ENCODE assay signal across 8 cellular contexts in genomic region chr3:37997791-37998370, GRCh38. TPM values are rescaled to one million over a fixed set of nuclear protein-coding genes. Genes with fewer than 3 reads are reported as not detected.
A peak's percentile ranks its signal among the peaks of the same experiment; 100 is the strongest.
DNase-seq lines count a peak whose midpoint lies in the region; ATAC-seq and TF ChIP-seq lines count a peak whose summit lies in the region.

No MANE protein-coding gene starts in this region.

- H3K9ac ChIP-seq in mammary epithelial cell (ENCODE audit: insufficient read depth, low read length): no peak overlapping the region
- peak overlapping the region; percentile 71 for H3K9ac ChIP-seq in mucosa of stomach (ENCODE audit: low read length)
- no peak overlapping the region for H3K9ac ChIP-seq in PC-3 (ENCODE audit: low read length)

- CTCF ChIA-PET in activated CD4-positive, alpha-beta T cell treated with anti-CD3 and anti-CD28 coated beads, Interleukin-2, amount 10 ng/mL, durations not matched to agents 7 days and 5 days (lab: Charles Lee): interaction anchor here (0.6 to 1.4 kb wide), 8 partner anchors 10 to 962 kb away, joined by 3 to 10 read pairs (median 4); partner anchors contain the start of gene DLEC1
- CTCF ChIA-PET in mammary epithelial cell (lab: Charles Lee; ENCODE audit: low non-redundant PET): no interaction called here
- CTCF ChIA-PET in PC-3 (lab: Charles Lee): no interaction called here

- no peaks in the 10 kb centered on the region for H3K9me2 ChIP-seq in PC-3 (replicated peaks; ENCODE audit: low read length)

- H2AFZ ChIP-seq in mammary epithelial cell (ENCODE audit: low read depth, low read length) (peak overlapping the region; percentile 96), PC-3 (ENCODE audit: low read length) (no peak overlapping the region)

- dilution Hi-C loops in mammary epithelial cell (cut with HindIII; ENCODE audit: low sequenced_read_pairs): no loop called here

- no peak for ATAC-seq in PC-3

- H3K27me3 Mint-ChIP-seq in activated CD4-positive, alpha-beta T cell treated with anti-CD3 and anti-CD28 coated beads, Interleukin-2, amount 10 ng/mL, durations not matched to agents 7 days and 5 days: no peaks in the 10 kb centered on the region

- H3K27ac ChIP-seq in mammary epithelial cell (ENCODE audit: insufficient read depth, low read depth, low read length): no peak overlapping the region
- peak overlapping the region in 2 of 3 donors; percentile 82 to 89 for H3K27ac ChIP-seq in thyroid gland
- no peak overlapping the region for H3K27ac ChIP-seq in PC-3 (ENCODE audit: low read length)

- no peak for TF ChIP-seq CTCF in mammary epithelial cell (conservative IDR thresholded peaks at IDR 0.05 in 1 of 2, IDR thresholded peaks at IDR 0.05 in 1 of 2; ENCODE audit: extremely low read depth in 1 of 2, insufficient read depth in 1 of 2, low read depth in 1 of 2, low read length in 2 of 2)
- no peak for TF ChIP-seq CTCF in thyroid gland (IDR thresholded peaks at IDR 0.05)
- no peak for TF ChIP-seq CTCF in PC-3 (conservative IDR thresholded peaks at IDR 0.05; ENCODE audit: low read depth, low read length)

- no peak overlapping the region for H3K4me3 ChIP-seq in mammary epithelial cell (replicated peaks in 1 of 3; ENCODE audit: insufficient read depth in 1 of 3, low read depth in 2 of 3, low read length in 3 of 3)
- peak overlapping the region; percentile 17 for H3K4me3 ChIP-seq in mucosa of stomach (ENCODE audit: low read length)
- H3K4me3 ChIP-seq in thyroid gland (replicated peaks in 1 of 3): no peak overlapping the region
- H3K4me3 ChIP-seq in PC-3 (ENCODE audit: low read length): no peak overlapping the region

- no peaks in the 10 kb centered on the region for H3K79me2 ChIP-seq in mammary epithelial cell (ENCODE audit: insufficient read depth, low read length)
- no peaks in the 10 kb centered on the region for H3K79me2 ChIP-seq in PC-3 (ENCODE audit: low read length)

- peaks cover 61% of the 10 kb centered on the region for H3K4me1 Mint-ChIP-seq in activated CD4-positive, alpha-beta T cell treated with anti-CD3 and anti-CD28 coated beads, Interleukin-2, amount 10 ng/mL, durations not matched to agents 7 days and 5 days

- H3K4me1 ChIP-seq in mammary epithelial cell (ENCODE audit: insufficient read depth, low read length) (peaks cover 30% of the 10 kb centered on the region), mucosa of stomach (ENCODE audit: control insufficient read depth, insufficient read depth, low read length) (peaks cover 94% of the 10 kb centered on the region), thyroid gland (peaks cover 10 to 23% of the 10 kb centered on the region in 2 donors), PC-3 (ENCODE audit: insufficient read depth, low read length) (peaks cover 11% of the 10 kb centered on the region)

- no peaks in the 10 kb centered on the region for H4K20me1 ChIP-seq in mammary epithelial cell (ENCODE audit: insufficient read depth, low read length)
- no peaks in the 10 kb centered on the region for H4K20me1 ChIP-seq in PC-3 (ENCODE audit: low read length)

- no peaks in the 10 kb centered on the region for H3F3A ChIP-seq in PC-3 (ENCODE audit: low read length, unreplicated experiment)

- H3K27me3 ChIP-seq in mammary epithelial cell (ENCODE audit: insufficient read depth, low read length) (no peaks in the 10 kb centered on the region), mucosa of stomach (ENCODE audit: control insufficient read depth, insufficient read depth, low read length) (no peaks in the 10 kb centered on the region), thyroid gland (no peaks in the 10 kb centered on the region), PC-3 (ENCODE audit: low read length) (no peaks in the 10 kb centered on the region)

- H3K36me3 ChIP-seq in mammary epithelial cell (ENCODE audit: insufficient read depth, low read length) (no peaks in the 10 kb centered on the region), mucosa of stomach (ENCODE audit: control insufficient read depth, insufficient read depth, low read length) (peaks cover 51% of the 10 kb centered on the region), thyroid gland (peaks cover 0 to 8% of the 10 kb centered on the region in 2 donors), PC-3 (ENCODE audit: low read depth, low read length) (no peaks in the 10 kb centered on the region)

- 72% methylated on average over 4 of the region's 6 CpGs for WGBS in mammary epithelial cell (ENCODE audit: low coverage, missing lambda C conversion rate)
- WGBS in thyroid gland, 2 donors: 95 to 100% methylated on average over 2 to 5 of the region's 6 CpGs

- intact Hi-C loops in mammary epithelial cell (cut with micrococcal nuclease): no loop called here
- intact Hi-C loops in thyroid gland (cut with DNase I): no loop called here
- intact Hi-C loops in PC-3 (cut with micrococcal nuclease): no loop called here

- H3K27ac Mint-ChIP-seq in activated CD4-positive, alpha-beta T cell treated with anti-CD3 and anti-CD28 coated beads, Interleukin-2, amount 10 ng/mL, durations not matched to agents 7 days and 5 days: peak overlapping the region; percentile 95

- no peak overlapping the region for H3K4me3 Mint-ChIP-seq in activated CD4-positive, alpha-beta T cell treated with anti-CD3 and anti-CD28 coated beads, Interleukin-2, amount 10 ng/mL, durations not matched to agents 7 days and 5 days

- H3K4me2 ChIP-seq in mammary epithelial cell (ENCODE audit: insufficient read depth, low read depth, low read length) (no peak overlapping the region), PC-3 (ENCODE audit: low read length) (no peak overlapping the region)

- POLR2A ChIA-PET in activated CD4-positive, alpha-beta T cell treated with anti-CD3 and anti-CD28 coated beads, Interleukin-2, amount 10 ng/mL, durations not matched to agents 7 days and 5 days (lab: Charles Lee): interaction anchor here (0.5 kb wide), 1 partner anchor 29 kb away, joined by 3 read pairs; no protein-coding TSS in a partner anchor
- POLR2A ChIA-PET in PC-3 (lab: Charles Lee; ENCODE audit: unreplicated experiment): no interaction called here

- peaks cover 44% of the 10 kb centered on the region for H3K36me3 Mint-ChIP-seq in activated CD4-positive, alpha-beta T cell treated with anti-CD3 and anti-CD28 coated beads, Interleukin-2, amount 10 ng/mL, durations not matched to agents 7 days and 5 days (ENCODE audit: low read depth)

- BruUV-seq in mammary epithelial cell (replicated peaks; lab: Mats Ljungman, UMichigan) (no TSS peak), PC-3 (replicated peaks; lab: Mats Ljungman, UMichigan) (no TSS peak)

- no peak for DNase-seq in activated CD4-positive, alpha-beta T cell treated with anti-CD3 and anti-CD28 coated beads, Interleukin-2, amount 10 ng/mL, durations not matched to agents 7 days and 5 days
- no peak for DNase-seq in activated CD4-positive, alpha-beta T cell treated with anti-CD3 and anti-CD28 coated beads for 1 hour
- DNase-seq in mammary epithelial cell: no peak
- DNase-seq in thyroid gland: no peak
- no peak for DNase-seq in SK-N-DZ (ENCODE audit: low spot score)
- no peak for DNase-seq in cerebellar cortex (ENCODE audit: low spot score)
- DNase-seq in PC-3: no peak

- no peak for TF ChIP-seq POLR2A in thyroid gland (IDR thresholded peaks at IDR 0.05)

- in situ Hi-C loops in mammary epithelial cell (cut with MboI; ENCODE audit: low sequenced_read_pairs in 2 of 2): no loop called here

- H3K9me3 Mint-ChIP-seq in activated CD4-positive, alpha-beta T cell treated with anti-CD3 and anti-CD28 coated beads, Interleukin-2, amount 10 ng/mL, durations not matched to agents 7 days and 5 days: no peaks in the 10 kb centered on the region

- H3K9me3 ChIP-seq in mammary epithelial cell (replicated peaks; ENCODE audit: insufficient read depth, low read length) (no peaks in the 10 kb centered on the region), mucosa of stomach (ENCODE audit: control insufficient read depth, low read length) (no peaks in the 10 kb centered on the region), thyroid gland (no peaks in the 10 kb centered on the region), PC-3 (ENCODE audit: low read length) (no peaks in the 10 kb centered on the region)

RNA-seq across cellular contexts. Expression of gene VILL, which starts 7.3 kb away (rescaled TPM):
- 10 to 100 TPM; 19.4 to 23.0 TPM for total RNA-seq in activated CD4-positive, alpha-beta T cell treated with anti-CD3 and anti-CD28 coated beads, Interleukin-2, amount 10 ng/mL, durations not matched to agents 7 days and 5 days
- total RNA-seq in mammary epithelial cell (1 to 10 TPM; 1.8 to 3.0 TPM), thyroid gland (10 to 100 TPM in 2 of 4 donors, 1 to 10 TPM in 2; 5.5 to 13.0 (median 9.5) TPM), PC-3 (2014; rRNA removed) (0.44 and 1.8 TPM in 2 replicates)
- polyA plus RNA-seq in mammary epithelial cell: 1.8 TPM
- polyA minus RNA-seq in mammary epithelial cell: 1.1 TPM
- polyA plus RNA-seq in SK-N-DZ (2014; cell fraction: cytosol; rRNA removed): 8.1 and 11.4 TPM in 2 replicates
- 30.2 and 30.8 TPM in 2 replicates for polyA plus RNA-seq in SK-N-DZ (2014; cell fraction: nucleus; rRNA removed)

RNA-seq across cellular contexts. Expression of gene PLCD1, which starts 31.6 kb away (rescaled TPM):
- total RNA-seq in activated CD4-positive, alpha-beta T cell treated with anti-CD3 and anti-CD28 coated beads, Interleukin-2, amount 10 ng/mL, durations not matched to agents 7 days and 5 days: 10 to 100 TPM; 18.3 to 21.2 TPM
- total RNA-seq in mammary epithelial cell: 10 to 100 TPM; 53.0 to 75.8 TPM
- polyA plus RNA-seq in mammary epithelial cell: 29.1 TPM
- polyA minus RNA-seq in mammary epithelial cell: 131 TPM
- 10 to 100 TPM; 13.8 to 19.9 (median 16.0) TPM for total RNA-seq in thyroid gland
- polyA plus RNA-seq in SK-N-DZ (2014; cell fraction: cytosol; rRNA removed): 3.2 and 8.4 TPM in 2 replicates
- polyA plus RNA-seq in SK-N-DZ (2014; cell fraction: nucleus; rRNA removed): 4.4 and 7.0 TPM in 2 replicates
- total RNA-seq in PC-3 (2014; rRNA removed): 16.9 and 18.5 TPM in 2 replicates

RNA-seq across cellular contexts. Expression of gene DLEC1, which starts 41.1 kb away (rescaled TPM):
- total RNA-seq in activated CD4-positive, alpha-beta T cell treated with anti-CD3 and anti-CD28 coated beads, Interleukin-2, amount 10 ng/mL, durations not matched to agents 7 days and 5 days: 1 to 10 TPM; 1.4 to 2.3 TPM
- total RNA-seq in mammary epithelial cell (under 1 TPM in 1 of 2 donors, not detected in 1; 0.17 TPM), thyroid gland (1 to 10 TPM in 3 of 4 donors, under 1 TPM in 1; 0.44 to 1.7 (median 1.5) TPM), PC-3 (2014; rRNA removed) (not detected in 2 replicates)
- polyA plus RNA-seq in mammary epithelial cell: not detected
- not detected for polyA minus RNA-seq in mammary epithelial cell
- 0.07 and 0.30 TPM in 2 replicates for polyA plus RNA-seq in SK-N-DZ (2014; cell fraction: cytosol; rRNA removed)
- 0.91 and 1.3 TPM in 2 replicates for polyA plus RNA-seq in SK-N-DZ (2014; cell fraction: nucleus; rRNA removed)

Comparison
In these comparisons a context has a peak if more than half of its experiments do, and no peak if none do; other contexts are left out.
1. H3K27ac ChIP-seq: peak in thyroid gland (2 of 3); none in mammary epithelial cell (single experiment) and PC-3 (single experiment).